In the genomic region with DNA sequence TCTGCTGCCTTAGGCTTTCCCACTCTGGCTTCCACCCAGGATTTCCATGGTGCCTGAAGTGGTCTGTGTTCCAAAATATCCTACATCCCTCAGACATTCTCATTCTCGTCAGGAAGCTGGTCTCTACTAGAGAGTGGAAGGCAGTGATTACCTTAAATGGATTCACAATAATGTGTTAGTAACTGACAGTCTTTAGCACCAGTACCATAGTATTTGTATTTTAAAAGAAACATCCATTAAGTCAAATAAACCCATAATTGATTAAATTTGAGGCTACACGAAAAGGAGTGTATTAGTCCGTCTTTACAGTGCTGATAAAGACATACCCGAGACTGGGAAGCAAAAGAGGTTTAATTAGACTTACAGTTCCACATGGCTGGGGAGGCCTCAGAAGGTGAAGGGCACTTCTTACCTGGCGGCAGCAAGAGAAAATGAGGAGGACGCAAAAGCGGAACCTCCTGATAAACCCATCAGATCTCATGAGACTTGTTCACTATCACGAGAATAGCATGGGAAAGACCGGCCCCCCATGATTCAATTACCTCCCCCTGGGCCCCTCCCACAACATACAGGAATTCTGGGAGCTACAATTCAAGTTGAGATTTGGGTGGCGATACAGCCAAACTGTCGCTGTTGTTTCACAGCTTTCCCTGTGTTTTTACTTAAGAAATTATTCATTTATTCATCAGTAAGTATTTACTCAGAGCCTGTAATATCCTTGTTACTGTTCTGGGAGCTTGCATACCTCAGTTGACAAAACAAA, we compare ENCODE assay signal across 1 cellular context.
TF ChIP-seq lines count a peak whose summit lies in the region.

No MANE protein-coding gene starts in this region.

TF ChIP-seq in K562, 482 proteins besides CTCF, POLR2A, EP300 and RAD21 (continued from another document):
- TF ChIP-seq, protein P1, sequence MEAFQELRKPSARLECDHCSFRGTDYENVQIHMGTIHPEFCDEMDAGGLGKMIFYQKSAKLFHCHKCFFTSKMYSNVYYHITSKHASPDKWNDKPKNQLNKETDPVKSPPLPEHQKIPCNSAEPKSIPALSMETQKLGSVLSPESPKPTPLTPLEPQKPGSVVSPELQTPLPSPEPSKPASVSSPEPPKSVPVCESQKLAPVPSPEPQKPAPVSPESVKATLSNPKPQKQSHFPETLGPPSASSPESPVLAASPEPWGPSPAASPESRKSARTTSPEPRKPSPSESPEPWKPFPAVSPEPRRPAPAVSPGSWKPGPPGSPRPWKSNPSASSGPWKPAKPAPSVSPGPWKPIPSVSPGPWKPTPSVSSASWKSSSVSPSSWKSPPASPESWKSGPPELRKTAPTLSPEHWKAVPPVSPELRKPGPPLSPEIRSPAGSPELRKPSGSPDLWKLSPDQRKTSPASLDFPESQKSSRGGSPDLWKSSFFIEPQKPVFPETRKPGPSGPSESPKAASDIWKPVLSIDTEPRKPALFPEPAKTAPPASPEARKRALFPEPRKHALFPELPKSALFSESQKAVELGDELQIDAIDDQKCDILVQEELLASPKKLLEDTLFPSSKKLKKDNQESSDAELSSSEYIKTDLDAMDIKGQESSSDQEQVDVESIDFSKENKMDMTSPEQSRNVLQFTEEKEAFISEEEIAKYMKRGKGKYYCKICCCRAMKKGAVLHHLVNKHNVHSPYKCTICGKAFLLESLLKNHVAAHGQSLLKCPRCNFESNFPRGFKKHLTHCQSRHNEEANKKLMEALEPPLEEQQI (IDR thresholded peaks at IDR 0.05), result 0 out of 2 replicates have a peak, but pooled peaks have one; percentile 16
- TF ChIP-seq CSDE1 (IDR thresholded peaks at IDR 0.05), result no peak; a peak in 2 of 4 replicates
- TF ChIP-seq GABPB2 (CRISPR knock-in tag; conservative IDR thresholded peaks at IDR 0.05), result no peak
- peak; percentile 96 for TF ChIP-seq CHD2 (IDR thresholded peaks at IDR 0.05; ENCODE audit: low read depth, low read length)
- peak; percentile 50 for TF ChIP-seq ASH1L (IDR thresholded peaks at IDR 0.05; ENCODE audit: borderline replicate concordance, low read depth, partially characterized antibody)
